In genomic region chr10:44899450-44900080, GRCh38 we compare ENCODE assay signal across 1 cellular context.
TF ChIP-seq lines count a peak whose summit lies in the region.

No MANE protein-coding gene starts in this region.

TF ChIP-seq in H1, 55 proteins besides CTCF, POLR2A, EP300 and RAD21:
- TF ChIP-seq SIN3A (conservative IDR thresholded peaks at IDR 0.05 in 1 of 2, IDR thresholded peaks at IDR 0.05 in 1 of 2; ENCODE audit: low read depth in 1 of 2, low read length in 2 of 2) (no peak), TCF12 (IDR thresholded peaks at IDR 0.05; ENCODE audit: low read depth, low read length) (peak; percentile 65; the same call in 1 of the 2 replicates)
